Comparison of ENCODE assay signal across 18 cellular contexts in the genomic region with DNA sequence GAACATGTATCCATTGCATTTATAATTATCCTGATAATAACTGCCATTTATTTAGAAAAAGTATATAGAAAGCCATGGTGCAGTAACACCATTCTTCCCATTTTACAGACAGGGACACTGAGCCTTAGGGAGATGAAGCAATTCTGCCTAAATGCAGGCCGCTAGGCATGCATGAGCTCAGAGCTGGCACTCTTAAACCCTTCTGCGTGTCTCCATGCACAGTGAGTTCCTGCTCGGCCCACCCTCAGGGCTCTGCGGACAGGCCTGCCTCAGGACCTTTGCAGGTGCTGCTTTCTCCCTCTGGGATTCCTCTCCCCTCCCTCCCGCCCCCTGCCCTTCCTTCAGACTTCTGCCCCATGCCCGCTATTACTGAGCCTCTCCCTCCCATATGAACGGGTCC.
"Had no signal": no experiment of that assay in that cellular context is flagged by ENCODE, and none has a peak within 500 bp of the region (broad histone marks: within the 10 kb centered on the region; RNA-seq: fewer than 3 reads in every experiment).

No MANE protein-coding gene starts in this region.

- H3K27ac Mint-ChIP-seq: activated CD4-positive, alpha-beta T cell treated with anti-CD3 and anti-CD28 coated beads, Interleukin-2, amount 10 ng/mL, durations not matched to agents 24 days and 14 days; activated naive CD4-positive, alpha-beta T cell treated with anti-CD3 and anti-CD28 coated beads, Interleukin-2, amount 50 U/mL, for 72 hours; immature natural killer cell had no signal

- H3K36me3 Mint-ChIP-seq: activated naive CD4-positive, alpha-beta T cell treated with anti-CD3 and anti-CD28 coated beads, Interleukin-2, amount 50 U/mL, for 72 hours; brain; immature natural killer cell had no signal

- H3K9me3 Mint-ChIP-seq: activated CD4-positive, alpha-beta memory T cell treated with anti-CD3 and anti-CD28 coated beads, Interleukin-2, amount 10 ng/mL, durations not matched to agents 7 days and 5 days; activated CD4-positive, alpha-beta T cell treated with anti-CD3 and anti-CD28 coated beads, Interleukin-2, amount 10 ng/mL, durations not matched to agents 24 days and 14 days; activated naive CD4-positive, alpha-beta T cell treated with anti-CD3 and anti-CD28 coated beads, Interleukin-2, amount 50 U/mL, for 72 hours; activated T-helper 1 cell treated with anti-CD3 and anti-CD28 coated beads, Interleukin-12 subunit alpha, Interleukin-12 subunit beta, Interleukin-2, Interleukin-4 antibody, amounts not matched to agents 30 ng/mL and 10 ng/mL and 1 ng/mL, durations not matched to agents 14 hours and 24 hours and 36 hours; brain; immature natural killer cell; stimulated activated effector memory CD8-positive, alpha-beta T cell treated with anti-CD3 and anti-CD28 coated beads, Interleukin-12 subunit alpha, Interleukin-12 subunit beta, amount 100 ng/mL, for 72 hours had no signal

- H3K9me3 ChIP-seq: upper lobe of left lung had no signal

- DNase-seq: activated CD4-positive, alpha-beta memory T cell treated with anti-CD3 and anti-CD28 coated beads, Interleukin-2, amount 10 ng/mL, durations not matched to agents 7 days and 5 days; aorta; dermis blood vessel endothelial cell; effector CD8-positive, alpha-beta T cell; foreskin melanocyte; glutamatergic neuron; immature natural killer cell; kidney glomerular epithelial cell had no signal

- H3K27me3 ChIP-seq: hepatocyte, upper lobe of left lung had no signal

- H3K4me3 Mint-ChIP-seq: activated CD4-positive, alpha-beta memory T cell treated with anti-CD3 and anti-CD28 coated beads, Interleukin-2, amount 10 ng/mL, durations not matched to agents 7 days and 5 days; activated CD4-positive, alpha-beta T cell treated with anti-CD3 and anti-CD28 coated beads, Interleukin-2, amount 10 ng/mL, durations not matched to agents 24 days and 14 days; activated T-helper 1 cell treated with anti-CD3 and anti-CD28 coated beads, Interleukin-12 subunit alpha, Interleukin-12 subunit beta, Interleukin-2, Interleukin-4 antibody, amounts not matched to agents 30 ng/mL and 10 ng/mL and 1 ng/mL, durations not matched to agents 14 hours and 24 hours and 36 hours; brain; immature natural killer cell had no signal

- H3K4me3 ChIP-seq: hepatocyte, upper lobe of left lung had no signal

- H3K27ac ChIP-seq: parathyroid adenoma, VCaP had no signal

- ATAC-seq: right cardiac atrium had no signal

- H3K36me3 ChIP-seq: upper lobe of left lung had no signal
